In the genomic region with DNA sequence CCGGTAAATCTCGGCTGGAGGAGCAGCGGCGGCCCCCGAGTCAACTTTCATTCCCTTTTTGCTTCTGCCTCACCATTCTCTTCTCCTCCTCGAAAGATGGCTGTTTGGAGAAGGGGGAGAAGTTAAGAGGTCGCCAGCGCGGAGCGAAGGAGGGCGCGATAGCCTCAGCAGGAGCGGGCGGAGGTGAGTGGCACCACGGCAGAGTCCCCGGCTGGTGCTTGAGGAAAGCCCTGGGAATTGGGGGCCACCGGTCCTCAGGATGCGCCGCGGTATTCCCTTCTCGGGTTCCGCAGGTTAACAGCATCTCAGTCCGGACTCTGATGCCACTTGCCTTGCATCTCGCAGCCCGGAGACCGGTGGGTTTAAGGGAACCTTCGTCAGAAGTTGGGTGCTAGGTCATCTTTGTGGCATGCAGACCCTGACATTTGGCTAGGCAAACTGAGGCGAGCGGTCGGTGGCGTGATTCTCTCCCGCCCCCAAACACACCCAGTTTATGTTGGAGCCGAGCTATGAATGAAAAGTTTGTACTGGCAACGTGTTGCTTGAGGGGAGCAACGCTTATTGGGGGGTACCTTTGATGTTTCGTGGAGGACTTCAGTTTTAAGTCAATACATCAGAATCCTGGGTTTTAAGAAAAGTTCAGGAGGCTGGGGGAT, we compare ENCODE assay signal across 8 cellular contexts. TPM values are rescaled to one million over a fixed set of nuclear protein-coding genes. Genes with fewer than 3 reads are reported as not detected.
A peak's percentile ranks its signal among the peaks of the same experiment; 100 is the strongest.
DNase-seq lines count a peak whose midpoint lies in the region; ATAC-seq and TF ChIP-seq lines count a peak whose summit lies in the region.

No MANE protein-coding gene starts in this region.

- H3K36me3 ChIP-seq in mucosa of descending colon (ENCODE audit: low read depth) (no peaks in the 10 kb centered on the region), aorta (ENCODE audit: control insufficient read depth in 1 of 2, insufficient read depth in 2 of 2, low read length in 1 of 2) (no peaks in the 10 kb centered on the region)

- intact Hi-C loops in mucosa of descending colon (cut with DNase I, micrococcal nuclease) (no loop called here), aorta (cut with DNase I) (loop anchor here (5.0 to 10.0 kb wide), 4 partner anchors 108 to 248 kb away; no protein-coding TSS in a partner anchor)

- CTCF ChIA-PET in GM10248 (lab: Yijun Ruan, JAX), result interaction anchor here (1.0 kb wide), 2 partner anchors 12 to 15 kb away, joined by 3 to 4 read pairs; no protein-coding TSS in a partner anchor

- no peak overlapping the region for H3K4me3 ChIP-seq in mucosa of descending colon
- H3K4me3 ChIP-seq in aorta (ENCODE audit: low read length in 2 of 2), result peak overlapping the region; percentile 79 to 81

- DNase-seq in GM10248 (ENCODE audit: extremely low spot score) (peak; percentile 14), NCI-H2171 treated with DMSO at 0.1 percent for 48 hours (lab: John Stamatoyannopoulos, UW) (peak; percentile 54), ecto neural progenitor cell (ENCODE audit: low spot score) (peak; percentile 60), mucosa of descending colon (peak in 1 of 3 donors; percentile 42), aorta (peak in 1 of 2 donors; percentile 76), NOMO-1 (lab: John Stamatoyannopoulos, UW; ENCODE audit: unreplicated experiment in 2 of 2) (no peak)
- no peak for DNase-seq in stimulated activated CD4-positive, alpha-beta T cell treated with anti-CD3 and anti-CD28 coated beads, Interleukin-12 subunit alpha, Interleukin-12 subunit beta, amount 100 ng/mL, for 4 hours

- H3K9me3 ChIP-seq in mucosa of descending colon, result no peaks in the 10 kb centered on the region
- H3K9me3 ChIP-seq in aorta (ENCODE audit: control insufficient read depth, low read length), result peaks cover 5% of the 10 kb centered on the region

- H3K4me1 ChIP-seq in mucosa of descending colon (ENCODE audit: low read depth) (peaks cover 9% of the 10 kb centered on the region), aorta (ENCODE audit: control insufficient read depth in 1 of 2, insufficient read depth in 2 of 2, low read length in 2 of 2) (no peaks in the 10 kb centered on the region)

- POLR2A ChIA-PET in GM10248 (lab: Yijun Ruan, JAX), result no interaction called here

- no peak for TF ChIP-seq CTCF in GM10248 (IDR thresholded peaks at IDR 0.05; ENCODE audit: control extremely low read depth, extremely low read depth, low read depth, missing control alignments)
- TF ChIP-seq CTCF in mucosa of descending colon (IDR thresholded peaks at IDR 0.05), result no peak

- H3K27me3 ChIP-seq in aorta (ENCODE audit: control insufficient read depth in 1 of 2, insufficient read depth in 2 of 2, low read length in 1 of 2), result no peaks in the 10 kb centered on the region

- H3K27ac ChIP-seq in aorta (ENCODE audit: low read depth in 1 of 2, low read length in 2 of 2), result no peak overlapping the region

- 1 to 2% methylated on average over 36 of the region's 36 CpGs for WGBS in aorta, 2 donors

- ATAC-seq in mucosa of descending colon (peak; percentile 25), aorta (ENCODE audit: low FRiP score) (peak; percentile 31), HG03565 (IDR thresholded peaks at IDR 0.05; ENCODE audit: unreplicated experiment) (no peak)

RNA-seq across cellular contexts. Expression of gene PRPS1L1, which starts 59.5 kb away (rescaled TPM):
- total RNA-seq in mucosa of descending colon (not detected), aorta (not detected)
- not detected for polyA plus RNA-seq in aorta

Comparison
In these comparisons a context has a peak if more than half of its experiments do, and no peak if none do; other contexts are left out.
1. DNase-seq: peak in GM10248 (single experiment), NCI-H2171 treated with DMSO at 0.1 percent for 48 hours (single experiment) and ecto neural progenitor cell (single experiment); none in stimulated activated CD4-positive, alpha-beta T cell treated with anti-CD3 and anti-CD28 coated beads, Interleukin-12 subunit alpha, Interleukin-12 subunit beta, amount 100 ng/mL, for 4 hours (single experiment) and NOMO-1 (0 of 2).
2. intact Hi-C loops: an anchor here in aorta (5.0 to 10.0 kb wide); none called in mucosa of descending colon.